9 cellular contexts compared by ENCODE assay signal in the genomic region with DNA sequence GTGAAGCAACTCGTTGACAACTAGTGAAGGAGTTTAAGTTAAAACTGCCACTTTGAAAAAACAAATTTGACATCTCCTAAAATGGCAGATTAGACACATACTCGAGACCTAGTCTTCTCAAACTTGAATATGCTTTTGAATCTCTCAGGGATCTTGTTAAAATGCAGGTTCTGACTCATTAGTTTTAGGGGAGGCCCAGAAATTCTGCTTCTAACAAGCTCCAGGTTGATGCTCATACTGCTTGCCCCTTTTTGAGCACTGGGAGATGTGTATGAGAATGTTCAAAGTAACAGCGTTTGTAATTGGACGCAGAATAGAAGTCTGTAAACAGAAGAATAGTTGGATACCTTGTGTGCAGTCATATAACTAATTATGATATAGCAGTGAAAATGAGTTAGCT. TPM values are rescaled to one million over a fixed set of nuclear protein-coding genes. Genes with fewer than 3 reads are reported as not detected.
DNase-seq lines count a peak whose midpoint lies in the region; ATAC-seq and TF ChIP-seq lines count a peak whose summit lies in the region.
"Had no signal": no experiment of that assay in that cellular context is flagged by ENCODE, and none has a peak within 500 bp of the region (broad histone marks: within the 10 kb centered on the region; RNA-seq: fewer than 3 reads in every experiment).

No MANE protein-coding gene starts in this region.

- POLR2A ChIA-PET in SK-N-SH (lab: Yijun Ruan, JAX) = no interaction called here

- H3K4me1 Mint-ChIP-seq in T-helper 17 cell = peaks cover 31% of the 10 kb centered on the region
- H3K4me1 Mint-ChIP-seq in stimulated activated memory B cell treated with anti-CD40 and anti-IgM and Interleukin-4, amounts not matched to agents 10 μg/mL and 1 μg/mL and 100 μg/mL, for 72 hours = peaks cover 45% of the 10 kb centered on the region

- CTCF ChIA-PET in SK-N-SH (lab: Yijun Ruan, JAX) = interaction anchor here (1.1 to 1.5 kb wide), 2 partner anchors 12 to 38 kb away, joined by 3 to 4 read pairs; no protein-coding TSS in a partner anchor

- ATAC-seq in SK-N-SH treated with all-trans-retinoic acid at 6 μM for 48 hours (no peak), T-helper 17 cell (no peak), GM18519 (IDR thresholded peaks at IDR 0.05; ENCODE audit: low FRiP score, unreplicated experiment) (no peak)
- no peak for ATAC-seq in stimulated activated memory B cell treated with anti-CD40 and anti-IgM and Interleukin-4, amounts not matched to agents 10 μg/mL and 1 μg/mL and 100 μg/mL, for 72 hours

- H3K36me3 ChIP-seq in SK-N-SH (replicated peaks in 1 of 2; ENCODE audit: control insufficient read depth in 1 of 2, insufficient read depth in 2 of 2, low read length in 1 of 2) = peaks cover 27 to 30% of the 10 kb centered on the region in 2 experiments

- peak overlapping the region; percentile 82 for H3K4me2 ChIP-seq in SK-N-SH

- H3K4me3 ChIP-seq in SK-N-SH (ENCODE audit: low read depth in 2 of 2, low read length in 1 of 2) (peak overlapping the region; percentile 25 to 98), foreskin fibroblast (ENCODE audit: low read depth in 1 of 2, low read length in 2 of 2) (peak overlapping the region; percentile 98 to 99)

- H4K20me1 ChIP-seq in SK-N-SH (ENCODE audit: insufficient read depth) = no peaks in the 10 kb centered on the region; the same call in 1 of the 2 replicates

- TF ChIP-seq RAD21 in SK-N-SH (IDR thresholded peaks at IDR 0.05; ENCODE audit: low read length) = no peak

- H3K36me3 Mint-ChIP-seq in T-helper 17 cell (ENCODE audit: low read depth) = no peaks in the 10 kb centered on the region
- peaks cover 21% of the 10 kb centered on the region for H3K36me3 Mint-ChIP-seq in stimulated activated memory B cell treated with anti-CD40 and anti-IgM and Interleukin-4, amounts not matched to agents 10 μg/mL and 1 μg/mL and 100 μg/mL, for 72 hours

- H3K27ac ChIP-seq in SK-N-SH (ENCODE audit: low read depth in 2 of 2, low read length in 1 of 2) = no peak overlapping the region

- H2AFZ ChIP-seq in SK-N-SH (ENCODE audit: low read depth) = no peak overlapping the region

- no peak overlapping the region for H3K9ac ChIP-seq in SK-N-SH

- TF ChIP-seq CTCF in SK-N-SH (IDR thresholded peaks at IDR 0.05) = no peak
- no peak for TF ChIP-seq CTCF in foreskin fibroblast (IDR thresholded peaks at IDR 0.05; ENCODE audit: low read depth, low read length)

- no peaks in the 10 kb centered on the region for H3K27me3 Mint-ChIP-seq in T-helper 17 cell
- no peaks in the 10 kb centered on the region for H3K27me3 Mint-ChIP-seq in stimulated activated memory B cell treated with anti-CD40 and anti-IgM and Interleukin-4, amounts not matched to agents 10 μg/mL and 1 μg/mL and 100 μg/mL, for 72 hours

- peak overlapping the region; percentile 71 for H3K4me3 Mint-ChIP-seq in T-helper 17 cell
- peak overlapping the region; percentile 98 for H3K4me3 Mint-ChIP-seq in stimulated activated memory B cell treated with anti-CD40 and anti-IgM and Interleukin-4, amounts not matched to agents 10 μg/mL and 1 μg/mL and 100 μg/mL, for 72 hours

- WGBS in SK-N-SH (ENCODE audit: low lambda C conversion rate) = 45% methylated on average over 4 of the region's 4 CpGs

- H3K27me3 ChIP-seq in SK-N-SH (ENCODE audit: insufficient read depth) = no peaks in the 10 kb centered on the region

- no peaks in the 10 kb centered on the region for H3K9me2 ChIP-seq in SK-N-SH

- no peak for DNase-seq in SK-N-SH
- no peak for DNase-seq in T-helper 17 cell
- peak in 1 of 2 donors; percentile 36 for DNase-seq in foreskin fibroblast
- DNase-seq in NCI-H2107 (lab: John Stamatoyannopoulos, UW) = no peak
- DNase-seq in ureter (ENCODE audit: low spot score) = no peak
- DNase-seq: effector CD4-positive, alpha-beta T cell had no signal

- peaks cover 6% of the 10 kb centered on the region for H3F3A ChIP-seq in SK-N-SH (replicated peaks; ENCODE audit: insufficient read depth)

- peaks cover 91% of the 10 kb centered on the region for H3K79me2 ChIP-seq in SK-N-SH (ENCODE audit: insufficient read depth)

- TF ChIP-seq EP300 in SK-N-SH (IDR thresholded peaks at IDR 0.05; ENCODE audit: borderline replicate concordance in 1 of 2, low read depth in 1 of 2, low read length in 1 of 2) = no peak

- H3K9me3 ChIP-seq in SK-N-SH (no peaks in the 10 kb centered on the region), T-helper 17 cell (ENCODE audit: control insufficient read depth, low read length, poor library complexity, severe bottlenecking) (no peaks in the 10 kb centered on the region)

- no peaks in the 10 kb centered on the region for H3K9me3 Mint-ChIP-seq in stimulated activated memory B cell treated with anti-CD40 and anti-IgM and Interleukin-4, amounts not matched to agents 10 μg/mL and 1 μg/mL and 100 μg/mL, for 72 hours

- peaks cover 4 to 14% of the 10 kb centered on the region in 2 experiments; a peak in 3 of 4 replicates for H3K4me1 ChIP-seq in SK-N-SH (ENCODE audit: control insufficient read depth in 1 of 2, insufficient read depth in 2 of 2, low read depth in 1 of 2, low read length in 1 of 2)

- peak overlapping the region; percentile 93 for H3K27ac Mint-ChIP-seq in T-helper 17 cell
- peak overlapping the region; percentile 95 for H3K27ac Mint-ChIP-seq in stimulated activated memory B cell treated with anti-CD40 and anti-IgM and Interleukin-4, amounts not matched to agents 10 μg/mL and 1 μg/mL and 100 μg/mL, for 72 hours

TF ChIP-seq in SK-N-SH, 30 proteins besides CTCF, POLR2A, EP300 and RAD21 (continues in another document):
- TF ChIP-seq NFIC (IDR thresholded peaks at IDR 0.05; ENCODE audit: borderline replicate concordance) = no peak
- TF ChIP-seq MAX (IDR thresholded peaks at IDR 0.05; ENCODE audit: low read depth) = no peak
- TF ChIP-seq, protein P1, sequence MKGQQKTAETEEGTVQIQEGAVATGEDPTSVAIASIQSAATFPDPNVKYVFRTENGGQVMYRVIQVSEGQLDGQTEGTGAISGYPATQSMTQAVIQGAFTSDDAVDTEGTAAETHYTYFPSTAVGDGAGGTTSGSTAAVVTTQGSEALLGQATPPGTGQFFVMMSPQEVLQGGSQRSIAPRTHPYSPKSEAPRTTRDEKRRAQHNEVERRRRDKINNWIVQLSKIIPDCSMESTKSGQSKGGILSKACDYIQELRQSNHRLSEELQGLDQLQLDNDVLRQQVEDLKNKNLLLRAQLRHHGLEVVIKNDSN (IDR thresholded peaks at IDR 0.05; ENCODE audit: borderline replicate concordance, low read depth) = no peak
- no peak for TF ChIP-seq ELF1 (IDR thresholded peaks at IDR 0.05)
- TF ChIP-seq POLR2AphosphoS5 (IDR thresholded peaks at IDR 0.05; ENCODE audit: low read depth, low read length) = no peak
- no peak for TF ChIP-seq EZH2phosphoT487 (IDR thresholded peaks at IDR 0.05; ENCODE audit: borderline replicate concordance, low read depth)
- no peak for TF ChIP-seq GATA2 (CRISPR knock-in tag; IDR thresholded peaks at IDR 0.05)
- TF ChIP-seq FOXJ3 (CRISPR knock-in tag; IDR thresholded peaks at IDR 0.05) = no peak
- TF ChIP-seq IRF3 (IDR thresholded peaks at IDR 0.05; ENCODE audit: low read depth, low read length) = no peak

TF ChIP-seq in SK-N-SH treated with all-trans-retinoic acid at 6 μM for 48 hours, 23 proteins besides CTCF, POLR2A, EP300 and RAD21:
- no peak for TF ChIP-seq GLIS3 (CRISPR knock-in tag; IDR thresholded peaks at IDR 0.05)
- TF ChIP-seq ESRRG (CRISPR knock-in tag; IDR thresholded peaks at IDR 0.05) = no peak
- TF ChIP-seq BACH2 (CRISPR knock-in tag; IDR thresholded peaks at IDR 0.05; ENCODE audit: borderline replicate concordance) = no peak
- no peak for TF ChIP-seq CSDC2 (CRISPR knock-in tag; IDR thresholded peaks at IDR 0.05)
- no peak for TF ChIP-seq CREB5 (CRISPR knock-in tag; IDR thresholded peaks at IDR 0.05; ENCODE audit: low read depth)
- TF ChIP-seq ZFP30 (CRISPR knock-in tag; IDR thresholded peaks at IDR 0.05) = no peak
- no peak for TF ChIP-seq ZNF8 (CRISPR knock-in tag; IDR thresholded peaks at IDR 0.05)
- TF ChIP-seq, protein P2, sequence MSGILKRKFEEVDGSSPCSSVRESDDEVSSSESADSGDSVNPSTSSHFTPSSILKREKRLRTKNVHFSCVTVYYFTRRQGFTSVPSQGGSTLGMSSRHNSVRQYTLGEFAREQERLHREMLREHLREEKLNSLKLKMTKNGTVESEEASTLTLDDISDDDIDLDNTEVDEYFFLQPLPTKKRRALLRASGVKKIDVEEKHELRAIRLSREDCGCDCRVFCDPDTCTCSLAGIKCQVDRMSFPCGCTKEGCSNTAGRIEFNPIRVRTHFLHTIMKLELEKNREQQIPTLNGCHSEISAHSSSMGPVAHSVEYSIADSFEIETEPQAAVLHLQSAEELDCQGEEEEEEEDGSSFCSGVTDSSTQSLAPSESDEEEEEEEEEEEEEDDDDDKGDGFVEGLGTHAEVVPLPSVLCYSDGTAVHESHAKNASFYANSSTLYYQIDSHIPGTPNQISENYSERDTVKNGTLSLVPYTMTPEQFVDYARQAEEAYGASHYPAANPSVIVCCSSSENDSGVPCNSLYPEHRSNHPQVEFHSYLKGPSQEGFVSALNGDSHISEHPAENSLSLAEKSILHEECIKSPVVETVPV (CRISPR knock-in tag; IDR thresholded peaks at IDR 0.05) = no peak
- no peak for TF ChIP-seq SNAI2 (CRISPR knock-in tag; IDR thresholded peaks at IDR 0.05)
- no peak for TF ChIP-seq ARNTL (CRISPR knock-in tag; IDR thresholded peaks at IDR 0.05; ENCODE audit: borderline replicate concordance, low read depth)

RNA-seq across cellular contexts. Expression of gene C3orf38, which starts 1.6 kb away (rescaled TPM):
- 4.5 and 5.4 TPM in 2 replicates for polyA plus RNA-seq in SK-N-SH (2012; rRNA removed)
- polyA plus RNA-seq in SK-N-SH (2012; cell fraction: cytosol; rRNA removed) = 6.8 and 9.0 TPM in 2 replicates
- 1.8 and 3.5 TPM in 2 replicates for polyA plus RNA-seq in SK-N-SH (2012; cell fraction: nucleus; rRNA removed)
- total RNA-seq in T-helper 17 cell (10 to 100 TPM; 27.8 to 44.2 TPM), ureter (23.1 TPM)
